ENCODE assay signal across 13 cellular contexts in the genomic region with DNA sequence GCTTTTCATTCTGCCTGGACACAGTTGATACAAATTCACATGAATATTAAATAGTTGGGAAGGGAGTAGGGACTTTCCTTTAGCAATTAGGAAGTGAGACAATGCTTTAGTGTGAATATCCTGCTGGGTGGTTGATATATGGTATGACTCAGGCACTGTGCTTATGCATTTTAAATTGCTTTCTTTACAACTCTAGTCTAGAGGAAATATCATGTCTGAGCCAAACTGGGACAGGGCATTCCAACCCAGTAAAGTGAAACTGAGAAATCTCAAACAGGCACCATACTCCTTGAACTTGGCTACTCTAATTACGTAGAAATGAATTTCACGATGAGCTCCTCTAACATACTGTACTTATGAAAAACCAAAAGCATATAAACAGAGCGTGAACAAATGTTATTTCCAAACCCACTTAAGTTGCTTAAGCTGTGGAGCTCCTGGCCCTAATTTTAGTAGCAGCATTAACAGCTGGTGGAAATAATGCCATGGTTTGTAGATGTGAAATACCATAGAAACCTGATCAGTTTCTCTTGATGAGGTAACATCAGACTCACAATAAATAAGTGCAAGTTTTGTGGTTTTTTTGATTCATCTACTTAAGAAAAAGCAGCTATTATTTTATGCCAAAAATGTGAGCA.
DNase-seq lines count a peak whose midpoint lies in the region; ATAC-seq, FAIRE-seq and TF ChIP-seq lines count a peak whose summit lies in the region.
"Had no signal": no experiment of that assay in that cellular context is flagged by ENCODE, and none has a peak within 500 bp of the region (broad histone marks: within the 10 kb centered on the region; RNA-seq: fewer than 3 reads in every experiment).

No MANE protein-coding gene starts in this region.

- H3K27me3 ChIP-seq in Loucy (ENCODE audit: insufficient read depth, low read length, poor library complexity, severe bottlenecking) = no peaks in the 10 kb centered on the region
- no peaks in the 10 kb centered on the region for H3K27me3 ChIP-seq in CD4-positive, alpha-beta memory T cell (ENCODE audit: insufficient read depth, low read length)

- H4K20me1 ChIP-seq in Loucy (ENCODE audit: insufficient read depth, low read length, poor library complexity, severe bottlenecking) = no peaks in the 10 kb centered on the region

- no peaks in the 10 kb centered on the region for H3K36me3 Mint-ChIP-seq in mesothelial cell of epicardium
- H3K36me3 Mint-ChIP-seq in CD4-positive, alpha-beta memory T cell = no peaks in the 10 kb centered on the region
- H3K36me3 Mint-ChIP-seq: activated naive CD8-positive, alpha-beta T cell; stimulated activated naive B cell treated with anti-CD40 and anti-IgM and Interleukin-4, amounts not matched to agents 10 μg/mL and 1 μg/mL and 100 μg/mL, for 72 hours had no signal

- peaks cover 46% of the 10 kb centered on the region for H3K4me1 Mint-ChIP-seq in mesothelial cell of epicardium
- H3K4me1 Mint-ChIP-seq in CD4-positive, alpha-beta memory T cell = peaks cover 0 to 4% (median 0%) of the 10 kb centered on the region in 4 donors

- TF ChIP-seq CTCF in AG10803 (conservative IDR thresholded peaks at IDR 0.05; ENCODE audit: low read length) (no peak), Loucy (conservative IDR thresholded peaks at IDR 0.05; ENCODE audit: low read length) (no peak), mesothelial cell of epicardium (IDR thresholded peaks at IDR 0.05; ENCODE audit: unreplicated experiment) (no peak)

- FAIRE-seq in urothelium cell line (lab: Jason Lieb, UNC) = no peak
- FAIRE-seq: TTC549 had no signal

- H3K4me3 Mint-ChIP-seq in mesothelial cell of epicardium = no peak overlapping the region
- no peak overlapping the region for H3K4me3 Mint-ChIP-seq in CD4-positive, alpha-beta memory T cell
- H3K4me3 Mint-ChIP-seq: activated naive CD8-positive, alpha-beta T cell; stimulated activated naive B cell treated with anti-CD40 and anti-IgM and Interleukin-4, amounts not matched to agents 10 μg/mL and 1 μg/mL and 100 μg/mL, for 72 hours had no signal

- no peak for ATAC-seq in HG03196 (IDR thresholded peaks at IDR 0.05; ENCODE audit: unreplicated experiment)
- ATAC-seq in GM21737 (IDR thresholded peaks at IDR 0.05; ENCODE audit: unreplicated experiment) = no peak

- no peaks in the 10 kb centered on the region for H3K79me2 ChIP-seq in Loucy (ENCODE audit: insufficient read depth, low read length)

- H3K9me2 ChIP-seq in Loucy (replicated peaks; ENCODE audit: low read depth, low read length) = no peaks in the 10 kb centered on the region

- no peaks in the 10 kb centered on the region for H3K36me3 ChIP-seq in Loucy (ENCODE audit: insufficient read depth, low read length)
- H3K36me3 ChIP-seq in CD4-positive, alpha-beta memory T cell (ENCODE audit: insufficient read depth, low read length) = no peaks in the 10 kb centered on the region

- H3K4me1 ChIP-seq in Loucy (ENCODE audit: insufficient read depth, low read length, poor library complexity, severe bottlenecking) = peaks cover 7% of the 10 kb centered on the region
- no peaks in the 10 kb centered on the region for H3K4me1 ChIP-seq in CD4-positive, alpha-beta memory T cell (ENCODE audit: insufficient read depth, low read length)

- peak overlapping the region; percentile 82 for H3K27ac Mint-ChIP-seq in mesothelial cell of epicardium
- H3K27ac Mint-ChIP-seq in CD4-positive, alpha-beta memory T cell = no peak overlapping the region
- H3K27ac Mint-ChIP-seq: activated naive CD8-positive, alpha-beta T cell; stimulated activated naive B cell treated with anti-CD40 and anti-IgM and Interleukin-4, amounts not matched to agents 10 μg/mL and 1 μg/mL and 100 μg/mL, for 72 hours had no signal

- no peaks in the 10 kb centered on the region for H3K9me3 ChIP-seq in Loucy (ENCODE audit: insufficient read depth, low read depth, low read length)
- no peaks in the 10 kb centered on the region for H3K9me3 ChIP-seq in CD4-positive, alpha-beta memory T cell (ENCODE audit: control insufficient read depth in 1 of 2, low read length in 2 of 2)

- CTCF ChIA-PET in CD4-positive, alpha-beta memory T cell (lab: Charles Lee; ENCODE audit: partially characterized antibody) = no interaction called here

- no peak overlapping the region for H3K9ac ChIP-seq in Loucy (ENCODE audit: low read depth, low read length, poor library complexity, severe bottlenecking)

- peak overlapping the region; percentile 24; the same call in 1 of the 2 replicates for H2AFZ ChIP-seq in Loucy (ENCODE audit: low read length)

- no peak overlapping the region for H3K4me3 ChIP-seq in AG10803 (ENCODE audit: low read length)
- no peak overlapping the region for H3K4me3 ChIP-seq in Loucy (ENCODE audit: low read length, poor library complexity, severe bottlenecking)
- H3K4me3 ChIP-seq in CD4-positive, alpha-beta memory T cell (ENCODE audit: low read length in 2 of 2) = no peak overlapping the region

- H3K9me3 Mint-ChIP-seq in mesothelial cell of epicardium = no peaks in the 10 kb centered on the region
- H3K9me3 Mint-ChIP-seq in CD4-positive, alpha-beta memory T cell = no peaks in the 10 kb centered on the region
- H3K9me3 Mint-ChIP-seq: stimulated activated naive B cell treated with anti-CD40 and anti-IgM and Interleukin-4, amounts not matched to agents 10 μg/mL and 1 μg/mL and 100 μg/mL, for 72 hours had no signal

- no peak overlapping the region for H3K27ac ChIP-seq in CD4-positive, alpha-beta memory T cell (ENCODE audit: low read depth, low read length)

- DNase-seq in AG10803 (ENCODE audit: low read depth) (peak; percentile 49), dermis blood vessel endothelial cell (peak; percentile 83), mesothelial cell of epicardium (ENCODE audit: low spot score in 2 of 2, unreplicated experiment in 2 of 2) (no peak), urothelium cell line (ENCODE audit: low spot score) (no peak)
- DNase-seq in CD4-positive, alpha-beta memory T cell = no peak
- DNase-seq: NCI-H2081; retina; stimulated activated naive B cell treated with anti-CD40 and anti-IgM and Interleukin-4, amounts not matched to agents 10 μg/mL and 1 μg/mL and 100 μg/mL, for 72 hours had no signal

- no peak overlapping the region for H3K4me2 ChIP-seq in Loucy (ENCODE audit: low read depth, low read length, poor library complexity, severe bottlenecking)

- intact Hi-C loops in CD4-positive, alpha-beta memory T cell (cut with micrococcal nuclease) = no loop called here

- H3K27me3 Mint-ChIP-seq in mesothelial cell of epicardium (ENCODE audit: low read depth) = no peaks in the 10 kb centered on the region
- peaks cover 0 to 3% of the 10 kb centered on the region in 2 donors for H3K27me3 Mint-ChIP-seq in CD4-positive, alpha-beta memory T cell
- H3K27me3 Mint-ChIP-seq: stimulated activated naive B cell treated with anti-CD40 and anti-IgM and Interleukin-4, amounts not matched to agents 10 μg/mL and 1 μg/mL and 100 μg/mL, for 72 hours had no signal

- no peaks in the 10 kb centered on the region for H3F3A ChIP-seq in Loucy (ENCODE audit: low read depth)

- POLR2A ChIA-PET in CD4-positive, alpha-beta memory T cell (lab: Charles Lee; ENCODE audit: partially characterized antibody) = interaction anchor here (0.7 kb wide), 1 partner anchor 19 kb away, joined by 4 read pairs; no protein-coding TSS in a partner anchor

Comparison
In these comparisons a context has a peak if more than half of its experiments do, and no peak if none do; other contexts are left out.
1. DNase-seq: peak in AG10803 (single experiment) and dermis blood vessel endothelial cell (single experiment); none in mesothelial cell of epicardium (0 of 2), CD4-positive, alpha-beta memory T cell (0 of 5) and urothelium cell line (single experiment).